16 cellular contexts compared by ENCODE assay signal in genomic region chr17:75402038-75402437, GRCh38. TPM values are rescaled to one million over a fixed set of nuclear protein-coding genes. Genes with fewer than 3 reads are reported as not detected.
DNase-seq lines count a peak whose midpoint lies in the region; ATAC-seq, FAIRE-seq and TF ChIP-seq lines count a peak whose summit lies in the region.
"Had no signal": no experiment of that assay in that cellular context is flagged by ENCODE, and none has a peak within 500 bp of the region (broad histone marks: within the 10 kb centered on the region; RNA-seq: fewer than 3 reads in every experiment).

No MANE protein-coding gene starts in this region.

- no peak overlapping the region for H3K9ac ChIP-seq in K562 (ENCODE audit: insufficient read depth in 1 of 2, low read depth in 2 of 2, low read length in 2 of 2)
- H3K9ac ChIP-seq: SK-N-SH had no signal

- no peak for DNase-seq in activated naive CD4-positive, alpha-beta T cell treated with anti-CD3 and anti-CD28 coated beads, Interleukin-2, amount 50 U/mL, for 16 hours
- DNase-seq in NB4 (ENCODE audit: low read depth), result no peak
- no peak for DNase-seq in K562 (ENCODE audit: extremely low read depth in 1 of 4, low spot score in 3 of 4)
- DNase-seq in activated effector memory CD4-positive, alpha-beta T cell treated with anti-CD3 and anti-CD28 coated beads, Interleukin-2, amount 50 U/mL, for 16 hours, result no peak
- DNase-seq: central memory CD4-positive, alpha-beta T cell; foreskin keratinocyte; left lung; NCI-H1694; NCI-H446 treated with DMSO at 0.1 percent for 48 hours; nephron progenitor cell; SK-N-SH had no signal

- H3K4me3 ChIP-seq in NB4 (ENCODE audit: low read depth, low read length) (peak overlapping the region; percentile 82), K562 (no peak overlapping the region)

- TF ChIP-seq POLR2A in NB4 (IDR thresholded peaks at IDR 0.05; ENCODE audit: extremely low read depth, insufficient read length) (no peak), K562 (conservative IDR thresholded peaks at IDR 0.05) (no peak)

- in situ Hi-C loops in K562 (cut with MboI), result no loop called here

- POLR2A ChIA-PET in K562 (lab: Yijun Ruan, JAX), result interaction anchor here (0.8 to 1.3 kb wide), 6 partner anchors 16 to 153 kb away, joined by 3 to 7 read pairs (median 4); partner anchors contain the start of genes MIF4GD and TMEM94

- H3K79me2 ChIP-seq in K562 (ENCODE audit: control insufficient read depth, insufficient read depth, low read length), result peaks cover 84% of the 10 kb centered on the region

- intact Hi-C loops in K562 (cut with micrococcal nuclease), result no loop called here

- H3K4me1 ChIP-seq in K562 (replicated peaks in 1 of 2; ENCODE audit: control insufficient read depth in 2 of 2, insufficient read depth in 2 of 2, low read length in 2 of 2), result peaks cover 14 to 15% of the 10 kb centered on the region in 2 experiments; a peak in 3 of 5 replicates

- no peak for TF ChIP-seq RAD21 in K562 (CRISPR knock-in tag; conservative IDR thresholded peaks at IDR 0.05 in 1 of 2, IDR thresholded peaks at IDR 0.05 in 1 of 2)

- no peak for FAIRE-seq in K562 (lab: Jason Lieb, UNC)
- FAIRE-seq: endometrium had no signal

- H2AFZ ChIP-seq in K562 (ENCODE audit: low read depth, low read length), result no peak overlapping the region

- no peak for TF ChIP-seq CTCF in NB4 (IDR thresholded peaks at IDR 0.05; ENCODE audit: low read depth, low read length)
- no peak for TF ChIP-seq CTCF in K562 (IDR thresholded peaks at IDR 0.05 in 2 of 3, conservative IDR thresholded peaks at IDR 0.05 in 1 of 3; ENCODE audit: insufficient read depth in 2 of 3, low read depth in 1 of 3, low read length in 3 of 3)

- no peaks in the 10 kb centered on the region for H3K9me1 ChIP-seq in K562 (ENCODE audit: control insufficient read depth, insufficient read depth, low read length)

- WGBS in K562 (ENCODE audit: insufficient coverage, low coverage, missing lambda C conversion rate), result 94% methylated on average over 2 of the region's 2 CpGs

- H3K9me3 ChIP-seq in K562 (replicated peaks; ENCODE audit: control insufficient read depth, insufficient read depth, low read depth, low read length), result no peaks in the 10 kb centered on the region
- H3K9me3 ChIP-seq: left lung, SK-N-SH had no signal

- no peaks in the 10 kb centered on the region for H3K9me3 Mint-ChIP-seq in activated naive CD4-positive, alpha-beta T cell treated with anti-CD3 and anti-CD28 coated beads, Interleukin-2, amount 50 U/mL, for 24 hours
- no peaks in the 10 kb centered on the region for H3K9me3 Mint-ChIP-seq in stimulated activated memory B cell treated with anti-CD40 and anti-IgM and Interleukin-4, amounts not matched to agents 10 μg/mL and 1 μg/mL and 100 μg/mL, for 72 hours

- no peak for ATAC-seq in K562
- no peak for ATAC-seq in stimulated activated memory B cell treated with anti-CD40 and anti-IgM and Interleukin-4, amounts not matched to agents 10 μg/mL and 1 μg/mL and 100 μg/mL, for 72 hours
- no peak for ATAC-seq in esophagus mucosa
- ATAC-seq in GM19452 (IDR thresholded peaks at IDR 0.05; ENCODE audit: unreplicated experiment), result no peak
- ATAC-seq: foreskin keratinocyte, left lung had no signal

- peak overlapping the region; percentile 71 for H3K4me3 Mint-ChIP-seq in activated naive CD4-positive, alpha-beta T cell treated with anti-CD3 and anti-CD28 coated beads, Interleukin-2, amount 50 U/mL, for 24 hours
- peak overlapping the region; percentile 76 for H3K4me3 Mint-ChIP-seq in stimulated activated memory B cell treated with anti-CD40 and anti-IgM and Interleukin-4, amounts not matched to agents 10 μg/mL and 1 μg/mL and 100 μg/mL, for 72 hours
- H3K4me3 Mint-ChIP-seq: nephron progenitor cell had no signal

- H3K27ac ChIP-seq in K562 (ENCODE audit: extremely low read depth, low read depth, low read length), result no peak overlapping the region
- H3K27ac ChIP-seq: foreskin keratinocyte had no signal

- H3K27ac Mint-ChIP-seq in activated naive CD4-positive, alpha-beta T cell treated with anti-CD3 and anti-CD28 coated beads, Interleukin-2, amount 50 U/mL, for 24 hours, result peak overlapping the region; percentile 94
- H3K27ac Mint-ChIP-seq in stimulated activated memory B cell treated with anti-CD40 and anti-IgM and Interleukin-4, amounts not matched to agents 10 μg/mL and 1 μg/mL and 100 μg/mL, for 72 hours, result peak overlapping the region; percentile 83
- H3K27ac Mint-ChIP-seq: nephron progenitor cell had no signal

- TF ChIP-seq EP300 in K562 (IDR thresholded peaks at IDR 0.05; ENCODE audit: low read length), result no peak

- peaks cover 3% of the 10 kb centered on the region for H3K36me3 Mint-ChIP-seq in activated naive CD4-positive, alpha-beta T cell treated with anti-CD3 and anti-CD28 coated beads, Interleukin-2, amount 50 U/mL, for 24 hours
- peaks cover 26% of the 10 kb centered on the region for H3K36me3 Mint-ChIP-seq in stimulated activated memory B cell treated with anti-CD40 and anti-IgM and Interleukin-4, amounts not matched to agents 10 μg/mL and 1 μg/mL and 100 μg/mL, for 72 hours

- BruUV-seq in K562 (replicated peaks; lab: Mats Ljungman, UMichigan), result TSS peak; percentile 23

- no peaks in the 10 kb centered on the region for H3K27me3 Mint-ChIP-seq in activated naive CD4-positive, alpha-beta T cell treated with anti-CD3 and anti-CD28 coated beads, Interleukin-2, amount 50 U/mL, for 24 hours
- H3K27me3 Mint-ChIP-seq in stimulated activated memory B cell treated with anti-CD40 and anti-IgM and Interleukin-4, amounts not matched to agents 10 μg/mL and 1 μg/mL and 100 μg/mL, for 72 hours, result no peaks in the 10 kb centered on the region

- H3K36me3 ChIP-seq in K562 (ENCODE audit: control insufficient read depth, insufficient read depth, low read length), result peaks cover 12% of the 10 kb centered on the region; the same call in 2 of the 3 replicates
- H3K36me3 ChIP-seq: left lung had no signal

- H3K27me3 ChIP-seq in K562 (ENCODE audit: control insufficient read depth in 2 of 2, insufficient read depth in 2 of 2, low read length in 2 of 2), result no peaks in the 10 kb centered on the region
- H3K27me3 ChIP-seq: foreskin keratinocyte, left lung had no signal

- peaks cover 58% of the 10 kb centered on the region for H3K4me1 Mint-ChIP-seq in activated naive CD4-positive, alpha-beta T cell treated with anti-CD3 and anti-CD28 coated beads, Interleukin-2, amount 50 U/mL, for 24 hours
- peaks cover 68% of the 10 kb centered on the region for H3K4me1 Mint-ChIP-seq in stimulated activated memory B cell treated with anti-CD40 and anti-IgM and Interleukin-4, amounts not matched to agents 10 μg/mL and 1 μg/mL and 100 μg/mL, for 72 hours

- CTCF ChIA-PET in K562 (lab: Yijun Ruan, JAX; ENCODE audit: low intra/inter-chr PET ratio), result no interaction called here

- peaks cover 3% of the 10 kb centered on the region for H4K20me1 ChIP-seq in K562 (replicated peaks; ENCODE audit: control insufficient read depth, insufficient read depth, low read length)

- H3K4me2 ChIP-seq in K562 (ENCODE audit: insufficient read depth, low read length), result no peak overlapping the region
- H3K4me2 ChIP-seq: SK-N-SH had no signal

RNA-seq across cellular contexts. Expression of gene GRB2, which starts 3.4 kb away (rescaled TPM):
- 67.9 and 104 TPM in 2 replicates for total RNA-seq in K562 (2011; cell fraction: chromatin; rRNA removed; ENCODE audit: low replicate concordance)
- 72.2 and 76.5 TPM in 2 replicates for total RNA-seq in K562 (2011; cell fraction: nucleolus; rRNA removed)
- total RNA-seq in K562 (2011; cell fraction: nucleoplasm; rRNA removed), result 69.3 and 101 TPM in 2 replicates
- 107 and 125 TPM in 2 replicates for total RNA-seq in K562 (2014; rRNA removed)
- total RNA-seq in K562 (2014; rRNA removed; fragmentation: Illumina TruSeq; extraction: Trizol), result 65.3 and 79.9 TPM in 2 replicates
- total RNA-seq in K562 (2015; rRNA removed; fragmentation: Illumina TruSeq; extraction: Trizol), result 70.5 and 74.3 TPM in 2 replicates
- 113 and 115 TPM in 2 replicates for total RNA-seq in K562 (2021)
- polyA plus RNA-seq in K562 (2011; rRNA removed), result 66.8 and 136 TPM in 2 replicates
- polyA plus RNA-seq in K562 (2011; cell fraction: cytosol; rRNA removed), result 92.1 and 93.8 TPM in 2 replicates
- polyA plus RNA-seq in K562 (2011; cell fraction: nucleus; rRNA removed), result 20.1 and 22.1 TPM in 2 replicates
- 69.8 and 89.1 TPM in 2 replicates for polyA plus RNA-seq in K562 (2012)
- polyA plus RNA-seq in K562 (2014; fragmentation: Illumina TruSeq; extraction: Trizol), result 83.5 and 84.8 TPM in 2 replicates
- polyA plus RNA-seq in K562 (2014; fragmentation: Nextera tagmentation; extraction: Ambion mirVana), result 10 to 100 TPM; 57.2 to 69.1 TPM
- 85.2 and 95.1 TPM in 2 replicates for polyA plus RNA-seq in K562 (2014; rRNA removed)
- 32.5 and 47.6 TPM in 2 replicates for polyA minus RNA-seq in K562 (2011; rRNA and poly(A)+ RNA removed)
- 20.9 and 32.6 TPM in 2 replicates for polyA minus RNA-seq in K562 (2011; cell fraction: cytosol; rRNA and poly(A)+ RNA removed)
- polyA minus RNA-seq in K562 (2011; cell fraction: nucleus; rRNA and poly(A)+ RNA removed), result 18.7 and 28.4 TPM in 2 replicates
- total RNA-seq in esophagus mucosa, result 64.4 TPM

RNA-seq across cellular contexts. Expression of gene TMEM94, which starts 54.4 kb away (rescaled TPM):
- total RNA-seq in K562 (2011; cell fraction: chromatin; rRNA removed; ENCODE audit: low replicate concordance), result 116 and 363 TPM in 2 replicates
- 190 and 220 TPM in 2 replicates for total RNA-seq in K562 (2011; cell fraction: nucleolus; rRNA removed)
- total RNA-seq in K562 (2011; cell fraction: nucleoplasm; rRNA removed), result 137 and 149 TPM in 2 replicates
- 13.5 and 20.4 TPM in 2 replicates for total RNA-seq in K562 (2014; rRNA removed)
- total RNA-seq in K562 (2014; rRNA removed; fragmentation: Illumina TruSeq; extraction: Trizol), result 6.5 and 10.0 TPM in 2 replicates
- 14.4 and 17.2 TPM in 2 replicates for total RNA-seq in K562 (2015; rRNA removed; fragmentation: Illumina TruSeq; extraction: Trizol)
- total RNA-seq in K562 (2021), result 32.8 and 42.1 TPM in 2 replicates
- 15.7 and 53.7 TPM in 2 replicates for polyA plus RNA-seq in K562 (2011; rRNA removed)
- polyA plus RNA-seq in K562 (2011; cell fraction: cytosol; rRNA removed), result 33.2 and 34.4 TPM in 2 replicates
- polyA plus RNA-seq in K562 (2011; cell fraction: nucleus; rRNA removed), result 322 and 398 TPM in 2 replicates
- polyA plus RNA-seq in K562 (2012), result 42.5 and 69.5 TPM in 2 replicates
- 48.1 and 55.6 TPM in 2 replicates for polyA plus RNA-seq in K562 (2014; fragmentation: Illumina TruSeq; extraction: Trizol)
- 1 to 10 TPM in 1 of 2 experiments, under 1 TPM in 1; 0.35 to 1.6 TPM for polyA plus RNA-seq in K562 (2014; fragmentation: Nextera tagmentation; extraction: Ambion mirVana)
- 26.1 and 31.4 TPM in 2 replicates for polyA plus RNA-seq in K562 (2014; rRNA removed)
- polyA minus RNA-seq in K562 (2011; rRNA and poly(A)+ RNA removed), result 11.4 and 20.1 TPM in 2 replicates
- polyA minus RNA-seq in K562 (2011; cell fraction: cytosol; rRNA and poly(A)+ RNA removed), result 28.0 and 36.5 TPM in 2 replicates
- 74.6 and 97.4 TPM in 2 replicates for polyA minus RNA-seq in K562 (2011; cell fraction: nucleus; rRNA and poly(A)+ RNA removed)
- total RNA-seq in esophagus mucosa, result 36.2 TPM
